ENCODE assay signal across 1 cellular context in genomic region chr6:72579865-72580264, GRCh38.
TF ChIP-seq lines count a peak whose summit lies in the region.

No MANE protein-coding gene starts in this region.

TF ChIP-seq in GM12878, 131 proteins besides CTCF, POLR2A, EP300 and RAD21 (continued from another document):
- no peak for TF ChIP-seq STAT1 (conservative IDR thresholded peaks at IDR 0.05)
- no peak for TF ChIP-seq EED (IDR thresholded peaks at IDR 0.05; ENCODE audit: low read depth)
- TF ChIP-seq, protein P1, sequence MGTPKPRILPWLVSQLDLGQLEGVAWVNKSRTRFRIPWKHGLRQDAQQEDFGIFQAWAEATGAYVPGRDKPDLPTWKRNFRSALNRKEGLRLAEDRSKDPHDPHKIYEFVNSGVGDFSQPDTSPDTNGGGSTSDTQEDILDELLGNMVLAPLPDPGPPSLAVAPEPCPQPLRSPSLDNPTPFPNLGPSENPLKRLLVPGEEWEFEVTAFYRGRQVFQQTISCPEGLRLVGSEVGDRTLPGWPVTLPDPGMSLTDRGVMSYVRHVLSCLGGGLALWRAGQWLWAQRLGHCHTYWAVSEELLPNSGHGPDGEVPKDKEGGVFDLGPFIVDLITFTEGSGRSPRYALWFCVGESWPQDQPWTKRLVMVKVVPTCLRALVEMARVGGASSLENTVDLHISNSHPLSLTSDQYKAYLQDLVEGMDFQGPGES (IDR thresholded peaks at IDR 0.05), result no peak
- TF ChIP-seq ZNF24 (IDR thresholded peaks at IDR 0.05), result no peak
- TF ChIP-seq ZNF207 (IDR thresholded peaks at IDR 0.05; ENCODE audit: borderline replicate concordance), result no peak
- TF ChIP-seq MXI1 (IDR thresholded peaks at IDR 0.05; ENCODE audit: low read depth, low read length), result no peak
- no peak for TF ChIP-seq YBX1 (IDR thresholded peaks at IDR 0.05)
- TF ChIP-seq ZBTB33 (IDR thresholded peaks at IDR 0.05), result no peak
- no peak for TF ChIP-seq SMC3 (IDR thresholded peaks at IDR 0.05; ENCODE audit: borderline replicate concordance, low read length)
- no peak for TF ChIP-seq POLR2AphosphoS2 (IDR thresholded peaks at IDR 0.05; ENCODE audit: low read depth, low read length)
